ENCODE assay signal across 8 cellular contexts in the genomic region with DNA sequence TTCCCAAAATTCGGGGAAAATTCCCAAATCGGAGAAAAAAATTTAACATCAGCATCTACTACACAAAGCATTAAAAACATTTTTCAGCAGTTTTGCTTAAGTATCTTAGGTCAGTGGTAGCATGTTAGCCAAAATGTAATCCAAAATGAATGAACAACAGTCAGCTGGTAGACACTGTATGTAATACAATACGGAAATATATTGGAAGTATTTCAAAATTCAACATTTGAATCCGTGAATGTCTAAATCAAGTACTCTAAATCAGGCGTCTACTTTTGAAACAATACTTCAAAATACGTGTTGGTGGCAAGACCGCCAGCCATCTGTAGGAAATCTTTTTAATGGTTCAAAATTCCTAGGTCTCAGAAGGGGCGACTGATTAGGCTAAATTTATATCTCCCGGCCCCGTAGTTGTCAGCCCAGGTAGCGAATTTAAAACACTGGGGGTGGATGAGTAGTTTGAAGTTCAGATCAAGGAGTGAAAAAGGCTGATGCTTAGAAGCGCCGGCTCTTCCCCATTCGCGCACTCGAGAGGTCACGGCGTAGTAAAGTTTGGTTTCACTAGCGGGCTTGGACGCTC. TPM values are rescaled to one million over a fixed set of nuclear protein-coding genes. Genes with fewer than 3 reads are reported as not detected.
DNase-seq lines count a peak whose midpoint lies in the region; ATAC-seq and TF ChIP-seq lines count a peak whose summit lies in the region.

No MANE protein-coding gene starts in this region.

- peak overlapping the region; percentile 89 for H3K4me3 ChIP-seq in CD8-positive, alpha-beta T cell (ENCODE audit: low read depth, low read length)
- H3K4me3 ChIP-seq in esophagus (ENCODE audit: low read depth in 1 of 2, low read length in 2 of 2) (peak overlapping the region; percentile 80 to 90), neural cell (ENCODE audit: low read length) (peak overlapping the region; percentile 96)

- no peak for TF ChIP-seq EP300 in neural cell (conservative IDR thresholded peaks at IDR 0.05; ENCODE audit: poor library complexity, severe bottlenecking)

- intact Hi-C loops in CD8-positive, alpha-beta T cell (cut with DNase I, micrococcal nuclease): loop anchor here in 1 of 2 experiments (10.0 kb wide), 1 partner anchor 1405 kb away; no protein-coding TSS in a partner anchor

- peak overlapping the region; percentile 97 for H3K27ac ChIP-seq in CD8-positive, alpha-beta T cell (ENCODE audit: low read depth, low read length)
- peak overlapping the region; percentile 95 to 99 for H3K27ac ChIP-seq in esophagus (ENCODE audit: low read depth in 2 of 2, low read length in 1 of 2)
- peak overlapping the region; percentile 67 for H3K27ac ChIP-seq in neural cell (ENCODE audit: low read length)

- CTCF ChIA-PET in CD8-positive, alpha-beta T cell (lab: Charles Lee): interaction anchor here (0.9 to 1.4 kb wide), 2 partner anchors 13 to 260 kb away, joined by 3 read pairs; no protein-coding TSS in a partner anchor

- H3K36me3 Mint-ChIP-seq in CD8-positive, alpha-beta T cell: peaks cover 53% of the 10 kb centered on the region

- WGBS in esophagus, 2 donors: 2% methylated on average over 20 of the region's 20 CpGs

- no peaks in the 10 kb centered on the region for H3K9me2 ChIP-seq in neural cell (ENCODE audit: insufficient read depth, low read length)

- POLR2A ChIA-PET in CD8-positive, alpha-beta T cell (lab: Charles Lee): interaction anchor here (0.7 to 3.5 kb wide), 5 partner anchors 38 to 382 kb away, joined by 3 to 37 read pairs (median 5); partner anchors contain the start of genes ARID2 and SLC38A1

- H3F3A ChIP-seq in neural cell (ENCODE audit: insufficient read depth, low read length, poor library complexity, severe bottlenecking): no peaks in the 10 kb centered on the region

- H3K27me3 ChIP-seq in CD8-positive, alpha-beta T cell (ENCODE audit: insufficient read depth, low read length): no peaks in the 10 kb centered on the region
- H3K27me3 ChIP-seq in esophagus (ENCODE audit: control insufficient read depth in 1 of 2, insufficient read depth in 2 of 2, low read length in 2 of 2) (no peaks in the 10 kb centered on the region), neural cell (ENCODE audit: insufficient read depth, low read depth, low read length) (no peaks in the 10 kb centered on the region)

- no peaks in the 10 kb centered on the region for H3K36me3 ChIP-seq in CD8-positive, alpha-beta T cell (ENCODE audit: insufficient read depth, low read length)
- H3K36me3 ChIP-seq in esophagus (ENCODE audit: control insufficient read depth in 2 of 2, insufficient read depth in 2 of 2, low read length in 1 of 2) (no peaks in the 10 kb centered on the region), neural cell (ENCODE audit: insufficient read depth, low read length) (no peaks in the 10 kb centered on the region)

- H3K4me1 ChIP-seq in CD8-positive, alpha-beta T cell (ENCODE audit: insufficient read depth, low read length): peaks cover 55% of the 10 kb centered on the region
- no peaks in the 10 kb centered on the region for H3K4me1 ChIP-seq in esophagus (ENCODE audit: control insufficient read depth in 2 of 2, insufficient read depth in 2 of 2, low read length in 1 of 2)

- TF ChIP-seq CTCF in CD8-positive, alpha-beta T cell (IDR thresholded peaks at IDR 0.05): no peak
- no peak for TF ChIP-seq CTCF in neural cell (IDR thresholded peaks at IDR 0.05; ENCODE audit: poor library complexity, severe bottlenecking)

- peaks cover 39% of the 10 kb centered on the region for H3K79me2 ChIP-seq in neural cell (replicated peaks; ENCODE audit: insufficient read depth, low read length)

- ATAC-seq in CD8-positive, alpha-beta T cell: no peak
- ATAC-seq in GM19023 (IDR thresholded peaks at IDR 0.05; ENCODE audit: unreplicated experiment) (peak; percentile 18), HG03280 (IDR thresholded peaks at IDR 0.05; ENCODE audit: unreplicated experiment) (peak; percentile 13), SK-N-SH treated with all-trans-retinoic acid at 6 μM for 48 hours (peak; percentile 26)

- peak overlapping the region; percentile 72 for H3K4me2 ChIP-seq in neural cell (ENCODE audit: low read length)

- peak overlapping the region; percentile 97 for H3K27ac Mint-ChIP-seq in CD8-positive, alpha-beta T cell

- H3K9me3 ChIP-seq in CD8-positive, alpha-beta T cell (ENCODE audit: low read length): no peaks in the 10 kb centered on the region
- no peaks in the 10 kb centered on the region for H3K9me3 ChIP-seq in esophagus (ENCODE audit: control insufficient read depth in 2 of 2, insufficient read depth in 1 of 2, low read depth in 1 of 2, low read length in 1 of 2)
- no peaks in the 10 kb centered on the region for H3K9me3 ChIP-seq in neural cell (ENCODE audit: low read length)

- H3K4me1 Mint-ChIP-seq in CD8-positive, alpha-beta T cell (ENCODE audit: low read depth): peaks cover 63% of the 10 kb centered on the region

- peak overlapping the region; percentile 89 for H2AFZ ChIP-seq in neural cell (ENCODE audit: low read depth, low read length)

- TF ChIP-seq RAD21 in neural cell (conservative IDR thresholded peaks at IDR 0.05): no peak

- no peaks in the 10 kb centered on the region for H3K9me3 Mint-ChIP-seq in CD8-positive, alpha-beta T cell

- peak overlapping the region; percentile 93 for H3K4me3 Mint-ChIP-seq in CD8-positive, alpha-beta T cell

- H3K27me3 Mint-ChIP-seq in CD8-positive, alpha-beta T cell (ENCODE audit: low read depth): no peaks in the 10 kb centered on the region

- H3K9ac ChIP-seq in neural cell (ENCODE audit: low read length): peak overlapping the region; percentile 82

- peak in 1 of 7 experiments; percentile 60 for DNase-seq in CD8-positive, alpha-beta T cell
- no peak for DNase-seq in islet precursor cell
- DNase-seq in activated CD4-positive, CD25-positive, alpha-beta regulatory T cell (lab: John Stamatoyannopoulos, UW): no peak

- H4K20me1 ChIP-seq in neural cell (ENCODE audit: insufficient read depth): no peaks in the 10 kb centered on the region

TF ChIP-seq in SK-N-SH treated with all-trans-retinoic acid at 6 μM for 48 hours, 23 proteins besides CTCF, POLR2A, EP300 and RAD21:
- TF ChIP-seq ESRRG (CRISPR knock-in tag; IDR thresholded peaks at IDR 0.05) (no peak), ZC3H10 (CRISPR knock-in tag; IDR thresholded peaks at IDR 0.05) (no peak), ARNTL (CRISPR knock-in tag; IDR thresholded peaks at IDR 0.05; ENCODE audit: borderline replicate concordance, low read depth) (no peak), PATZ1 (CRISPR knock-in tag; IDR thresholded peaks at IDR 0.05; ENCODE audit: borderline replicate concordance) (no peak), TCF4 (CRISPR knock-in tag; IDR thresholded peaks at IDR 0.05; ENCODE audit: borderline replicate concordance) (no peak), SNAI2 (CRISPR knock-in tag; IDR thresholded peaks at IDR 0.05) (no peak), TOX (CRISPR knock-in tag; IDR thresholded peaks at IDR 0.05; ENCODE audit: borderline replicate concordance) (no peak)

TF ChIP-seq in neural cell, 6 proteins besides CTCF, POLR2A, EP300 and RAD21:
- TF ChIP-seq EZH2 (IDR thresholded peaks at IDR 0.05; ENCODE audit: borderline replicate concordance, insufficient read depth, low read length, poor library complexity, severe bottlenecking) (no peak), SMC3 (conservative IDR thresholded peaks at IDR 0.05; ENCODE audit: poor library complexity) (no peak), POLR2AphosphoS5 (IDR thresholded peaks at IDR 0.05) (no peak), TAF1 (IDR thresholded peaks at IDR 0.05; ENCODE audit: low read depth) (no peak), REST (IDR thresholded peaks at IDR 0.05; ENCODE audit: borderline replicate concordance) (no peak), MXI1 (conservative IDR thresholded peaks at IDR 0.05; ENCODE audit: poor library complexity, severe bottlenecking) (no peak)

RNA-seq across cellular contexts. Expression of gene SCAF11, which starts 1.0 kb away (rescaled TPM):
- total RNA-seq in CD8-positive, alpha-beta T cell: 100 to 1,000 TPM; 204 to 218 TPM
- polyA plus RNA-seq in esophagus (10 to 100 TPM; 19.4 to 23.4 TPM), neural cell (18.4 and 20.4 TPM in 2 replicates)
- 55.5 and 77.4 TPM in 2 replicates for polyA minus RNA-seq in neural cell
